1 cellular context compared by ENCODE assay signal in genomic region chr1:154961497-154962237, GRCh38.
TF ChIP-seq lines count a peak whose summit lies in the region.

PYGO2 (minus strand) TSS chr1:154961782; CDS start chr1:154961576, 206 bp downstream.

TF ChIP-seq in HepG2, 621 proteins besides CTCF, POLR2A, EP300 and RAD21 (continued from another document):
- TF ChIP-seq NR3C1 (CRISPR knock-in tag; IDR thresholded peaks at IDR 0.05) = no peak
- peak; percentile 37; the same call in 1 of the 2 replicates for TF ChIP-seq THRA (CRISPR knock-in tag; IDR thresholded peaks at IDR 0.05; ENCODE audit: borderline replicate concordance)
- peak; percentile 89 for TF ChIP-seq ZNF772 (CRISPR knock-in tag; IDR thresholded peaks at IDR 0.05)
- TF ChIP-seq MLLT10 (CRISPR knock-in tag; IDR thresholded peaks at IDR 0.05) = no peak
- peak; percentile 88 for TF ChIP-seq POLR2G (IDR thresholded peaks at IDR 0.05; ENCODE audit: low read depth, low read length)
- TF ChIP-seq ZNF407 (CRISPR knock-in tag; IDR thresholded peaks at IDR 0.05; ENCODE audit: not compliant biosample characterization) = peak; percentile 13
- TF ChIP-seq NFE2L2 (IDR thresholded peaks at IDR 0.05; ENCODE audit: low read length) = no peak
- TF ChIP-seq ONECUT2 (CRISPR knock-in tag; IDR thresholded peaks at IDR 0.05) = no peak
- peak; percentile 69; the same call in 1 of the 2 replicates for TF ChIP-seq HES4 (CRISPR knock-in tag; IDR thresholded peaks at IDR 0.05; ENCODE audit: borderline replicate concordance)
- TF ChIP-seq KDM5B (CRISPR knock-in tag; IDR thresholded peaks at IDR 0.05; ENCODE audit: borderline replicate concordance) = peak; percentile 62; the same call in 1 of the 2 replicates
- TF ChIP-seq ZNF878 (CRISPR knock-in tag; IDR thresholded peaks at IDR 0.05) = peak; percentile 54; the same call in 1 of the 2 replicates
- no peak for TF ChIP-seq NCOA5 (CRISPR knock-in tag; IDR thresholded peaks at IDR 0.05)
- peak; percentile 89; the same call in 1 of the 2 replicates for TF ChIP-seq ZSCAN20 (CRISPR knock-in tag; IDR thresholded peaks at IDR 0.05; ENCODE audit: borderline replicate concordance)
- peak; percentile 72; the same call in 1 of the 2 replicates for TF ChIP-seq FOXC1 (CRISPR knock-in tag; IDR thresholded peaks at IDR 0.05; ENCODE audit: borderline replicate concordance)
- TF ChIP-seq ZNF839 (CRISPR knock-in tag; IDR thresholded peaks at IDR 0.05; ENCODE audit: borderline replicate concordance) = peak; percentile 46; the same call in 1 of the 2 replicates
- TF ChIP-seq ZNF280B (CRISPR knock-in tag; IDR thresholded peaks at IDR 0.05; ENCODE audit: borderline replicate concordance) = peak; percentile 71; the same call in 1 of the 2 replicates
- no peak for TF ChIP-seq SATB2 (CRISPR knock-in tag; IDR thresholded peaks at IDR 0.05)
- peak; percentile 79 for TF ChIP-seq ZFY (CRISPR knock-in tag; IDR thresholded peaks at IDR 0.05)
- no peak for TF ChIP-seq ZNF792 (CRISPR knock-in tag; IDR thresholded peaks at IDR 0.05)
- no peak for TF ChIP-seq GPBP1L1 (CRISPR knock-in tag; IDR thresholded peaks at IDR 0.05)
- TF ChIP-seq PHF8 (CRISPR knock-in tag; IDR thresholded peaks at IDR 0.05) = peak; percentile 79
- peak; percentile 69; the same call in 1 of the 2 replicates for TF ChIP-seq POGZ (CRISPR knock-in tag; IDR thresholded peaks at IDR 0.05)
- no peak for TF ChIP-seq FIP1L1 (IDR thresholded peaks at IDR 0.05; ENCODE audit: borderline replicate concordance, insufficient read depth, low read depth, low read length)
- no peak; the same call in none of the 2 replicates for TF ChIP-seq ZNF274 (CRISPR knock-in tag; IDR thresholded peaks at IDR 0.05)
- TF ChIP-seq MTA1 (CRISPR knock-in tag; IDR thresholded peaks at IDR 0.05; ENCODE audit: borderline replicate concordance) = peak; percentile 86; the same call in 1 of the 2 replicates
- TF ChIP-seq THAP8 (CRISPR knock-in tag; IDR thresholded peaks at IDR 0.05; ENCODE audit: borderline replicate concordance) = peak; percentile 86; the same call in 1 of the 2 replicates
- TF ChIP-seq SP1 (IDR thresholded peaks at IDR 0.05) = no peak
- peak; percentile 67 for TF ChIP-seq SP1 (CRISPR knock-in tag; IDR thresholded peaks at IDR 0.05)
- peak; percentile 64 for TF ChIP-seq ZSCAN21 (CRISPR knock-in tag; IDR thresholded peaks at IDR 0.05; ENCODE audit: borderline replicate concordance)
- no peak for TF ChIP-seq ZNF207 (IDR thresholded peaks at IDR 0.05; ENCODE audit: borderline replicate concordance)
